2 cellular contexts compared by ENCODE assay signal in genomic region chr11:67588899-67589406, GRCh38.
TF ChIP-seq lines count a peak whose summit lies in the region.

No MANE protein-coding gene starts in this region.

TF ChIP-seq in GM12891, 5 proteins besides CTCF, POLR2A, EP300 and RAD21:
- peak; percentile 14; the same call in 1 of the 2 replicates for TF ChIP-seq SPI1 (IDR thresholded peaks at IDR 0.05; ENCODE audit: low read depth, low read length)

TF ChIP-seq in H1, 55 proteins besides CTCF, POLR2A, EP300 and RAD21:
- TF ChIP-seq POLR2AphosphoS5 (IDR thresholded peaks at IDR 0.05; ENCODE audit: low read depth, low read length) = peak; percentile 61
